Comparison of ENCODE assay signal across 16 cellular contexts in genomic region chr1:150415800-150416199, GRCh38.
"Had no signal": no experiment of that assay in that cellular context is flagged by ENCODE, and none has a peak within 500 bp of the region (broad histone marks: within the 10 kb centered on the region; RNA-seq: fewer than 3 reads in every experiment).

No MANE protein-coding gene starts in this region.

- H3K27me3 ChIP-seq: colonic mucosa, stomach, testis, upper lobe of right lung had no signal

- H3K36me3 ChIP-seq: colonic mucosa had no signal

- H3K4me3 ChIP-seq: colonic mucosa, lung, mucosa of descending colon, stomach, testis, upper lobe of right lung had no signal

- ATAC-seq: activated CD8-positive, alpha-beta T cell treated with anti-CD3 and anti-CD28 coated beads, Interleukin-2, amount 10 ng/mL, durations not matched to agents 7 days and 5 days; esophagus mucosa; mucosa of descending colon; upper lobe of right lung had no signal

- H3K27ac ChIP-seq: colonic mucosa, stomach, testis, upper lobe of right lung had no signal

- DNase-seq: activated CD4-positive, alpha-beta T cell treated with anti-CD3 and anti-CD28 coated beads for 48 hours; activated CD8-positive, alpha-beta memory T cell treated with anti-CD3 and anti-CD28 coated beads, Interleukin-2, amount 50 U/mL, for 4 hours; activated CD8-positive, alpha-beta T cell treated with anti-CD3 and anti-CD28 coated beads, Interleukin-2, amount 10 ng/mL, durations not matched to agents 7 days and 5 days; activated naive CD4-positive, alpha-beta T cell treated with anti-CD3 and anti-CD28 coated beads for 36 hours; amniotic stem cell; colonic mucosa; islet precursor cell; mucosa of descending colon; nucleus accumbens; stimulated activated CD4-positive, alpha-beta T cell treated with anti-CD3 and anti-CD28 coated beads, Interleukin-4, amount 100 ng/mL, for 1 hour; stomach; testis; upper lobe of right lung had no signal

- H3K4me1 ChIP-seq: colonic mucosa had no signal

- H3K4me1 Mint-ChIP-seq: nephron had no signal

- H3K4me3 Mint-ChIP-seq: activated CD8-positive, alpha-beta T cell treated with anti-CD3 and anti-CD28 coated beads, Interleukin-2, amount 10 ng/mL, durations not matched to agents 7 days and 5 days; activated naive CD4-positive, alpha-beta T cell treated with anti-CD3 and anti-CD28 coated beads for 36 hours; nephron had no signal

- H3K9me3 Mint-ChIP-seq: activated naive CD4-positive, alpha-beta T cell treated with anti-CD3 and anti-CD28 coated beads for 36 hours; nephron had no signal

- H3K27ac Mint-ChIP-seq: activated CD8-positive, alpha-beta T cell treated with anti-CD3 and anti-CD28 coated beads, Interleukin-2, amount 10 ng/mL, durations not matched to agents 7 days and 5 days; activated naive CD4-positive, alpha-beta T cell treated with anti-CD3 and anti-CD28 coated beads for 36 hours had no signal

- H3K9me3 ChIP-seq: colonic mucosa, mucosa of descending colon, stomach, testis, upper lobe of right lung had no signal
